15 cellular contexts compared by ENCODE assay signal in genomic region chr3:38267689-38268477, GRCh38. TPM values are rescaled to one million over a fixed set of nuclear protein-coding genes. Genes with fewer than 3 reads are reported as not detected.
DNase-seq lines count a peak whose midpoint lies in the region; ATAC-seq and TF ChIP-seq lines count a peak whose summit lies in the region.
"Had no signal": no experiment of that assay in that cellular context is flagged by ENCODE, and none has a peak within 500 bp of the region (broad histone marks: within the 10 kb centered on the region; RNA-seq: fewer than 3 reads in every experiment).

No MANE protein-coding gene starts in this region.

- H3K9ac ChIP-seq in BLaER1 (peak overlapping the region; percentile 0; the same call in 1 of the 2 replicates), Loucy (ENCODE audit: low read depth, low read length, poor library complexity, severe bottlenecking) (no peak overlapping the region)

- DNase-seq in esophagus muscularis mucosa (ENCODE audit: extremely low spot score), result peak; percentile 37
- DNase-seq in activated gamma-delta T cell treated with Interleukin-2 at 50 U/mL for 16 hours, result no peak
- DNase-seq in activated CD4-positive, alpha-beta T cell treated with anti-CD3 and anti-CD28 coated beads for 48 hours, result no peak
- DNase-seq in Right ventricle myocardium inferior (ENCODE audit: missing footprints), result no peak
- DNase-seq: DMS53, NCI-H1105 treated with DMSO at 0.1 percent for 48 hours, NCI-H2227 treated with DMSO at 0.1 percent for 48 hours, pancreas, substantia nigra had no signal

- intact Hi-C loops in esophagus muscularis mucosa (cut with DNase I), result no loop called here
- intact Hi-C loops in Right ventricle myocardium inferior (cut with DNase I), result no loop called here

- H4K20me1 ChIP-seq in BLaER1, result no peaks in the 10 kb centered on the region
- H4K20me1 ChIP-seq in Loucy (ENCODE audit: insufficient read depth, low read length, poor library complexity, severe bottlenecking), result no peaks in the 10 kb centered on the region

- TF ChIP-seq CTCF in Loucy (conservative IDR thresholded peaks at IDR 0.05; ENCODE audit: low read length), result 0 out of 2 replicates have a peak, but pooled peaks have one; percentile 11
- TF ChIP-seq CTCF in esophagus muscularis mucosa (IDR thresholded peaks at IDR 0.05), result no peak

- TF ChIP-seq EP300 in esophagus muscularis mucosa (IDR thresholded peaks at IDR 0.05), result no peak

- no peaks in the 10 kb centered on the region for H3K79me2 ChIP-seq in Loucy (ENCODE audit: insufficient read depth, low read length)

- H3K4me3 ChIP-seq in BLaER1, result peak overlapping the region; percentile 20; the same call in 1 of the 2 replicates
- H3K4me3 ChIP-seq in Loucy (ENCODE audit: low read length, poor library complexity, severe bottlenecking), result no peak overlapping the region
- H3K4me3 ChIP-seq in esophagus muscularis mucosa, result no peak overlapping the region
- H3K4me3 ChIP-seq: pancreas had no signal

- H3K27ac ChIP-seq in BLaER1, result peak overlapping the region; percentile 69
- no peak overlapping the region for H3K27ac ChIP-seq in esophagus muscularis mucosa (replicated peaks in 1 of 4)
- H3K27ac ChIP-seq: pancreas had no signal

- no peaks in the 10 kb centered on the region for H3K9me2 ChIP-seq in Loucy (replicated peaks; ENCODE audit: low read depth, low read length)

- peak overlapping the region; percentile 80 for H3K4me2 ChIP-seq in BLaER1
- peak overlapping the region; percentile 31 for H3K4me2 ChIP-seq in Loucy (ENCODE audit: low read depth, low read length, poor library complexity, severe bottlenecking)

- ATAC-seq in GM18498 (IDR thresholded peaks at IDR 0.05; ENCODE audit: unreplicated experiment) (peak; percentile 12), Right ventricle myocardium inferior (no peak), HG03039 (IDR thresholded peaks at IDR 0.05; ENCODE audit: unreplicated experiment) (no peak)
- ATAC-seq: activated CD4-positive, CD25-positive, alpha-beta regulatory T cell treated with anti-CD3 and anti-CD28 coated beads, Interleukin-2, amount 50 U/mL, for 24 hours; pancreas had no signal

- no peaks in the 10 kb centered on the region for H3F3A ChIP-seq in Loucy (ENCODE audit: low read depth)

- H3K27me3 ChIP-seq in BLaER1 (no peaks in the 10 kb centered on the region), Loucy (ENCODE audit: insufficient read depth, low read length, poor library complexity, severe bottlenecking) (no peaks in the 10 kb centered on the region), esophagus muscularis mucosa (no peaks in the 10 kb centered on the region)
- H3K27me3 ChIP-seq: pancreas had no signal

- H2AFZ ChIP-seq in Loucy (ENCODE audit: low read length), result 0 out of 2 replicates have a peak overlapping the region, but pooled peaks have one; percentile 9

- no peak for TF ChIP-seq POLR2A in esophagus muscularis mucosa (IDR thresholded peaks at IDR 0.05; ENCODE audit: low read depth)

- H3K4me1 ChIP-seq in BLaER1, result peaks cover 51% of the 10 kb centered on the region
- H3K4me1 ChIP-seq in Loucy (ENCODE audit: insufficient read depth, low read length, poor library complexity, severe bottlenecking), result peaks cover 23% of the 10 kb centered on the region
- H3K4me1 ChIP-seq in esophagus muscularis mucosa, result peaks cover 0 to 10% (median 0%) of the 10 kb centered on the region in 4 donors
- H3K4me1 ChIP-seq: pancreas had no signal

- H3K9me3 ChIP-seq in BLaER1, result no peaks in the 10 kb centered on the region
- no peaks in the 10 kb centered on the region for H3K9me3 ChIP-seq in Loucy (ENCODE audit: insufficient read depth, low read depth, low read length)
- H3K9me3 ChIP-seq in esophagus muscularis mucosa, result no peaks in the 10 kb centered on the region
- H3K9me3 ChIP-seq: pancreas had no signal

- whole genome bisulfite sequencing in esophagus muscularis mucosa, result 73% methylated on average over 7 of the region's 7 CpGs

- H3K36me3 ChIP-seq in BLaER1 (no peaks in the 10 kb centered on the region), Loucy (ENCODE audit: insufficient read depth, low read length) (no peaks in the 10 kb centered on the region), esophagus muscularis mucosa (peaks cover 0 to 8% (median 3%) of the 10 kb centered on the region in 4 donors)
- H3K36me3 ChIP-seq: pancreas had no signal

RNA-seq across cellular contexts. Expression of gene SLC22A13, which starts 2.3 kb away (rescaled TPM):
- total RNA-seq in esophagus muscularis mucosa, result under 1 TPM in 2 of 4 donors, not detected in 2; 0.17 to 0.29 TPM
- total RNA-seq in Right ventricle myocardium inferior, result not detected

RNA-seq across cellular contexts. Expression of gene SLC22A14, which starts 14.2 kb away (rescaled TPM):
- total RNA-seq in esophagus muscularis mucosa, result under 1 TPM in 1 of 4 donors, not detected in 3; 0.23 TPM
- not detected for total RNA-seq in Right ventricle myocardium inferior
- total RNA-seq: OCI-LY7 had no signal
